ENCODE assay signal across 19 cellular contexts in genomic region chr10:15802375-15802949, GRCh38. TPM values are rescaled to one million over a fixed set of nuclear protein-coding genes. Genes with fewer than 3 reads are reported as not detected.
A peak's percentile ranks its signal among the peaks of the same experiment; 100 is the strongest.
DNase-seq lines count a peak whose midpoint lies in the region; ATAC-seq and TF ChIP-seq lines count a peak whose summit lies in the region.
"Had no signal": no experiment of that assay in that cellular context is flagged by ENCODE, and none has a peak within 500 bp of the region (broad histone marks: within the 10 kb centered on the region; RNA-seq: fewer than 3 reads in every experiment).

No MANE protein-coding gene starts in this region.

- 71% methylated on average over 1 of the region's 3 CpGs; no CpG with 5 or more reads in 1 of the 2 experiments for WGBS in mesodermal cell (ENCODE audit: insufficient coverage in 2 of 2), 2 experiments
- WGBS in thyroid gland, 2 donors: 90 to 92% methylated on average over 3 of the region's 3 CpGs

- H3K4me1 ChIP-seq in mesodermal cell (ENCODE audit: control insufficient read depth, insufficient read depth, low read length, poor library complexity, severe bottlenecking) (no peaks in the 10 kb centered on the region), thyroid gland (no peaks in the 10 kb centered on the region)
- H3K4me1 ChIP-seq: BLaER1 treated with 17β-estradiol and CSF1 and Interleukin-3, amounts not matched to agents 10 nM and 100 nM; colonic mucosa; heart left ventricle had no signal

- H3K27me3 ChIP-seq in thyroid gland: no peaks in the 10 kb centered on the region
- H3K27me3 ChIP-seq: BLaER1 treated with 17β-estradiol and CSF1 and Interleukin-3, amounts not matched to agents 10 nM and 100 nM; colonic mucosa; heart left ventricle had no signal

- TF ChIP-seq CTCF in AG09319 (IDR thresholded peaks at IDR 0.05; ENCODE audit: low read depth, low read length) (no peak), thyroid gland (IDR thresholded peaks at IDR 0.05) (no peak), chondrocyte (IDR thresholded peaks at IDR 0.05) (no peak)

- no peaks in the 10 kb centered on the region for H3K27me3 Mint-ChIP-seq in chondrocyte (ENCODE audit: low read depth)

- H3K4me1 Mint-ChIP-seq in chondrocyte (ENCODE audit: low read depth): no peaks in the 10 kb centered on the region

- CTCF ChIA-PET in HEK293T (lab: Yijun Ruan, JAX): no interaction called here

- no peak for TF ChIP-seq POLR2A in thyroid gland (IDR thresholded peaks at IDR 0.05)

- POLR2A ChIA-PET in HEK293T (lab: Yijun Ruan, JAX): no interaction called here

- no peak for ATAC-seq in GM21447 (IDR thresholded peaks at IDR 0.05; ENCODE audit: unreplicated experiment)
- no peak for ATAC-seq in HG03442 (IDR thresholded peaks at IDR 0.05; ENCODE audit: unreplicated experiment)
- ATAC-seq: heart left ventricle, mucosa of descending colon had no signal

- H3K4me3 Mint-ChIP-seq in chondrocyte (ENCODE audit: unreplicated experiment): no peak overlapping the region
- H3K4me3 Mint-ChIP-seq: H9 had no signal

- peaks cover 13% of the 10 kb centered on the region for H3K36me3 Mint-ChIP-seq in chondrocyte (ENCODE audit: low read depth)

- H3K27ac Mint-ChIP-seq in chondrocyte (ENCODE audit: unreplicated experiment): no peak overlapping the region
- H3K27ac Mint-ChIP-seq: H9 had no signal

- intact Hi-C loops in thyroid gland (cut with DNase I): no loop called here

- peaks cover 11% of the 10 kb centered on the region for H3K9me3 Mint-ChIP-seq in chondrocyte (ENCODE audit: low read depth)
- H3K9me3 Mint-ChIP-seq: H9 had no signal

- H3K36me3 ChIP-seq in mesodermal cell (ENCODE audit: control insufficient read depth, insufficient read depth, low read length) (peaks cover 9% of the 10 kb centered on the region), thyroid gland (no peaks in the 10 kb centered on the region)
- H3K36me3 ChIP-seq: colonic mucosa had no signal

- no peak overlapping the region for H3K4me3 ChIP-seq in mesodermal cell (ENCODE audit: extremely low read depth, insufficient read depth, low read length, poor library complexity, severe bottlenecking)
- H3K4me3 ChIP-seq in thyroid gland (replicated peaks in 1 of 3): no peak overlapping the region
- H3K4me3 ChIP-seq: BLaER1 treated with 17β-estradiol and CSF1 and Interleukin-3, amounts not matched to agents 10 nM and 100 nM; colonic mucosa; heart left ventricle; mucosa of descending colon had no signal

- H3K27ac ChIP-seq in mesodermal cell (ENCODE audit: low read depth, low read length, severe bottlenecking) (peak overlapping the region; percentile 1), thyroid gland (no peak overlapping the region)
- H3K27ac ChIP-seq: BLaER1 treated with 17β-estradiol and CSF1 and Interleukin-3, amounts not matched to agents 10 nM and 100 nM; colonic mucosa; heart left ventricle; KMS-11 had no signal

- no peaks in the 10 kb centered on the region for H3K9me3 ChIP-seq in mesodermal cell (ENCODE audit: control insufficient read depth, low read length)
- no peaks in the 10 kb centered on the region for H3K9me3 ChIP-seq in thyroid gland
- H3K9me3 ChIP-seq: colonic mucosa had no signal

- DNase-seq in AG09319 (ENCODE audit: extremely low read depth, low read depth) (peak; percentile 46), HEK293T (ENCODE audit: extremely low spot score) (no peak), thyroid gland (no peak), chondrocyte (ENCODE audit: low spot score) (no peak)
- peak; percentile 22 to 26 for DNase-seq in activated T-cell treated with anti-CD3 and anti-CD28 coated beads, Interleukin-2, amount 50 U/mL, for 48 hours
- DNase-seq: amygdala, colonic mucosa, DMS79 treated with DMSO at 0.1 percent for 48 hours, H9, heart left ventricle, kidney glomerular epithelial cell, mucosa of descending colon, NCI-H526, occipital lobe had no signal

TF ChIP-seq in HEK293T, 16 proteins besides CTCF, POLR2A, EP300 and RAD21:
- peak; percentile 83 for TF ChIP-seq ZNF384 (IDR thresholded peaks at IDR 0.05)
- TF ChIP-seq FOXA1 (IDR thresholded peaks at IDR 0.05): no peak
TF ChIP-seq in HEK293T: peak in this region for 1.

RNA-seq across cellular contexts. Expression of gene MINDY3, which starts 57.8 kb away (rescaled TPM):
- polyA plus RNA-seq in mesodermal cell (2013, experiment 1 of 2): 23.5 TPM
- polyA plus RNA-seq in mesodermal cell (2013, experiment 2 of 2): 24.4 TPM
- total RNA-seq in thyroid gland (10 to 100 TPM; 32.8 to 44.2 (median 38.2) TPM), chondrocyte (23.9 to 24.4 TPM (median 24.2 TPM) in 3 replicates)

Comparison
In these comparisons a context has a peak if more than half of its experiments do, and no peak if none do; other contexts are left out.
1. DNase-seq: peak in AG09319 (single experiment) and activated T-cell treated with anti-CD3 and anti-CD28 coated beads, Interleukin-2, amount 50 U/mL, for 48 hours (2 of 2); none in HEK293T (single experiment), thyroid gland (0 of 2) and chondrocyte (single experiment).